In the genomic region with DNA sequence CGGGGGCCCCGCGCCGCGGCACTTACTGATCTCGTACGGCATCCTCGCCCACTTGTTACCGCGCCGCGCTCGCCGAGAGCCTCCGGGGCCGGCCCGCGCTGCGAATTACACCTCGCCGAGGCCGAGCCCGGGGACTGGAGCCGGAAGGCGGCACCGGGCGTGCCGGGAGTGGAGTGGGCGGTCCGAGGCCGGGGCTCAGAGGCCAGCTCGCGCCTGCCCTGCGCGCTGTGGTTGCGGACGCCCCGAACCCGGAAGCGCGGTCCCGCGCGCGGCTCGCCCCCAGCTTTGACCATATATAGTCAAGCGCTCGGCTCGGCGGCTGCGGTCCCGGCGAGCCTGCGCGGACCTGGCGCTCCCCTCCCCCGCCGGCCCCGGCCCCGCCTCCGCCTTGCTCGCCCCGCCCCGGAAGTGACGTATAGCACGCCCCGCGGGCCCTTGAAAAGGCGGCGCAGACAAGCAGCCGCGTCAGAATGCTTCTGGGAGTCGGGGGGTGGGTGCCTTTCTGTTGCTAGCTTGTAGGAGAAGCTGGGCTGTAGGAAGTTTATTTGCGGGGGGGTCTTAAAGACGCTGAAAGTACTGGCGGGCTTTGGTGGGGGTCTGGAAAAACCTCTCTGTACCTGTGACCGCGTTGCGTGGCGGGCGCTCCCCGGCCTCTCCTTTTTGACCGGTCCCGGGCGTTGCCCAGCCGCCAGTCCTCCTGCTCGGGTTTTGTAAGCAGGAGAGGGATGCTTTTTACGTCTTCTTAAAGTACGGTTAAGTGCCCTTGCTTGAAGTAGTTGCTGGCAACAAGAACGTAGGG, we compare ENCODE assay signal across 8 cellular contexts. TPM values are rescaled to one million over a fixed set of nuclear protein-coding genes. Genes with fewer than 3 reads are reported as not detected.
DNase-seq lines count a peak whose midpoint lies in the region; ATAC-seq and TF ChIP-seq lines count a peak whose summit lies in the region.

A gene with protein sequence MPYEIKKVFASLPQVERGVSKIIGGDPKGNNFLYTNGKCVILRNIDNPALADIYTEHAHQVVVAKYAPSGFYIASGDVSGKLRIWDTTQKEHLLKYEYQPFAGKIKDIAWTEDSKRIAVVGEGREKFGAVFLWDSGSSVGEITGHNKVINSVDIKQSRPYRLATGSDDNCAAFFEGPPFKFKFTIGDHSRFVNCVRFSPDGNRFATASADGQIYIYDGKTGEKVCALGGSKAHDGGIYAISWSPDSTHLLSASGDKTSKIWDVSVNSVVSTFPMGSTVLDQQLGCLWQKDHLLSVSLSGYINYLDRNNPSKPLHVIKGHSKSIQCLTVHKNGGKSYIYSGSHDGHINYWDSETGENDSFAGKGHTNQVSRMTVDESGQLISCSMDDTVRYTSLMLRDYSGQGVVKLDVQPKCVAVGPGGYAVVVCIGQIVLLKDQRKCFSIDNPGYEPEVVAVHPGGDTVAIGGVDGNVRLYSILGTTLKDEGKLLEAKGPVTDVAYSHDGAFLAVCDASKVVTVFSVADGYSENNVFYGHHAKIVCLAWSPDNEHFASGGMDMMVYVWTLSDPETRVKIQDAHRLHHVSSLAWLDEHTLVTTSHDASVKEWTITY (minus strand): TSS at position 175 of the 799 bp plus-strand sequence. CDS start 133 bp downstream, at position 42.

- H3K27ac ChIP-seq in RWPE1: peak within 1 kb of the TSS; percentile 93

- CTCF ChIA-PET in RWPE1 (lab: Yijun Ruan, JAX): no interaction called here

- peak within 1 kb of the TSS; percentile 93 for H3K4me3 Mint-ChIP-seq in natural killer cell treated with Interleukin-12 subunit alpha and Interleukin-12 subunit beta and Interleukin-15 and Interleukin-18, amount 100 ng/mL, for 72 hours

- peak; percentile 96 to 97 for ATAC-seq in natural killer cell treated with Interleukin-12 subunit alpha and Interleukin-12 subunit beta and Interleukin-15 and Interleukin-18, amount 100 ng/mL, for 72 hours

- no peaks in the 10 kb centered on the region for H3K27me3 Mint-ChIP-seq in natural killer cell treated with Interleukin-12 subunit alpha and Interleukin-12 subunit beta and Interleukin-15 and Interleukin-18, amount 100 ng/mL, for 72 hours

- H3K4me1 Mint-ChIP-seq in natural killer cell treated with Interleukin-12 subunit alpha and Interleukin-12 subunit beta and Interleukin-15 and Interleukin-18, amount 100 ng/mL, for 72 hours (ENCODE audit: low read depth in 2 of 2): peaks cover 50 to 53% of the 10 kb centered on the region in 2 donors

- peak; percentile 95 for DNase-seq in EL
- DNase-seq in H4 (ENCODE audit: low spot score): peak; percentile 93
- DNase-seq in LoVo (ENCODE audit: low spot score): peak; percentile 94
- DNase-seq in RWPE1 (ENCODE audit: low spot score): peak; percentile 83
- DNase-seq in activated T-helper 9 cell treated with anti-CD3 and anti-CD28 coated beads, Interleukin-2, amount 50 U/mL, for 16 hours (ENCODE audit: low read depth): peak; percentile 92
- peak; percentile 93 for DNase-seq in fibroblast of peridontal ligament (ENCODE audit: extremely low read depth)
- DNase-seq in natural killer cell treated with Interleukin-12 subunit alpha and Interleukin-12 subunit beta and Interleukin-15 and Interleukin-18, amount 100 ng/mL, for 72 hours (ENCODE audit: low spot score): peak; percentile 99
- DNase-seq in stimulated activated naive CD4-positive, alpha-beta T cell treated with Interleukin-2 at 50 U/mL for 16 hours (lab: John Stamatoyannopoulos, UW): peak; percentile 87

- H3K9me3 Mint-ChIP-seq in natural killer cell treated with Interleukin-12 subunit alpha and Interleukin-12 subunit beta and Interleukin-15 and Interleukin-18, amount 100 ng/mL, for 72 hours: no peaks in the 10 kb centered on the region

- peaks cover 27% of the 10 kb centered on the region for H3K36me3 Mint-ChIP-seq in natural killer cell treated with Interleukin-12 subunit alpha and Interleukin-12 subunit beta and Interleukin-15 and Interleukin-18, amount 100 ng/mL, for 72 hours

- TF ChIP-seq CTCF in RWPE1 (conservative IDR thresholded peaks at IDR 0.05; ENCODE audit: low read depth): no peak

- POLR2A ChIA-PET in RWPE1 (lab: Yijun Ruan, JAX; ENCODE audit: low non-redundant PET): interaction anchor here (0.6 to 1.3 kb wide), 4 partner anchors 8 to 35 kb away, joined by 3 to 4 read pairs (median 3); no protein-coding TSS in a partner anchor

- H3K27ac Mint-ChIP-seq in natural killer cell treated with Interleukin-12 subunit alpha and Interleukin-12 subunit beta and Interleukin-15 and Interleukin-18, amount 100 ng/mL, for 72 hours: peak within 1 kb of the TSS; percentile 98 to 99

RNA-seq across cellular contexts. Expression of the gene that starts here (rescaled TPM):
- total RNA-seq in H4 (2014; rRNA removed; shearing (Covaris generic)): 189 and 209 TPM in 2 replicates
- 100 to 1,000 TPM; 550 to 559 TPM for total RNA-seq in natural killer cell treated with Interleukin-12 subunit alpha and Interleukin-12 subunit beta and Interleukin-15 and Interleukin-18, amount 100 ng/mL, for 72 hours

Comparison
In these comparisons a context has a peak if more than half of its experiments do, and no peak if none do; other contexts are left out.
1. Peak in every context shown above with its lines: DNase-seq, ATAC-seq and H3K27ac ChIP-seq.